Comparison of ENCODE assay signal across 23 cellular contexts in genomic region chr2:130850788-130851623, GRCh38. TPM values are rescaled to one million over a fixed set of nuclear protein-coding genes. Genes with fewer than 3 reads are reported as not detected.
DNase-seq lines count a peak whose midpoint lies in the region; ATAC-seq lines count a peak whose summit lies in the region.
"Had no signal": no experiment of that assay in that cellular context is flagged by ENCODE, and none has a peak within 500 bp of the region (broad histone marks: within the 10 kb centered on the region; RNA-seq: fewer than 3 reads in every experiment).

No MANE protein-coding gene starts in this region.

- H4K8ac ChIP-seq in neuronal stem cell (ENCODE audit: low read depth, low read length) = no peak overlapping the region

- peak overlapping the region; percentile 76 for H2AK5ac ChIP-seq in neuronal stem cell (ENCODE audit: low read depth, low read length)

- H3K27me3 ChIP-seq in BLaER1 = no peaks in the 10 kb centered on the region
- H3K27me3 ChIP-seq in esophagus (ENCODE audit: control insufficient read depth in 1 of 2, insufficient read depth in 2 of 2, low read length in 2 of 2) = no peaks in the 10 kb centered on the region
- peaks cover 0 to 2% (median 0%) of the 10 kb centered on the region in 3 experiments for H3K27me3 ChIP-seq in neuronal stem cell (ENCODE audit: control insufficient read depth in 3 of 3, insufficient read depth in 3 of 3, low read depth in 1 of 3, low read length in 3 of 3)
- H3K27me3 ChIP-seq: cardiac muscle cell had no signal

- H3K4me3 ChIP-seq in BLaER1 (peak overlapping the region; percentile 40), esophagus (ENCODE audit: low read depth in 1 of 2, low read length in 2 of 2) (no peak overlapping the region), neuronal stem cell (ENCODE audit: low read length in 2 of 2) (no peak overlapping the region)
- H3K4me3 ChIP-seq: cardiac muscle cell, lower lobe of right lung had no signal

- peaks cover 18% of the 10 kb centered on the region for H4K20me1 ChIP-seq in BLaER1

- H3K4me2 ChIP-seq in BLaER1 (peak overlapping the region; percentile 98), neuronal stem cell (ENCODE audit: insufficient read depth, low read length, poor library complexity, severe bottlenecking) (no peak overlapping the region)

- peak overlapping the region; percentile 77 for H2BK15ac ChIP-seq in neuronal stem cell (ENCODE audit: low read length)

- peak; percentile 74 for DNase-seq in NCI-H1694 (lab: John Stamatoyannopoulos, UW)
- no peak for DNase-seq in neuronal stem cell (ENCODE audit: low spot score)
- no peak for DNase-seq in NK-92 treated with Interleukin-12 subunit alpha and Interleukin-12 subunit beta, amount 100 ng/mL, for 24 hours (lab: John Stamatoyannopoulos, UW)
- DNase-seq: activated CD4-positive, alpha-beta memory T cell treated with anti-CD3 and anti-CD28 coated beads for 36 hours; activated CD4-positive, CD25-positive, alpha-beta regulatory T cell treated with anti-CD3 and anti-CD28 coated beads, Interleukin-2, amount 50 U/mL, for 72 hours; activated CD8-positive, alpha-beta memory T cell treated with anti-CD3 and anti-CD28 coated beads, Interleukin-2, amount 50 U/mL, for 48 hours; CD4-positive, CD25-positive, alpha-beta regulatory T cell; EL; GOT3; Kasumi-1; lower lobe of right lung; NCI-H1436; NCI-H2171; NCI-H510A; stimulated activated CD4-positive, alpha-beta T cell treated with anti-CD3 and anti-CD28 coated beads, Interleukin-4, amount 100 ng/mL, for 1 hour; T-cell had no signal

- H3K4me1 ChIP-seq in BLaER1 (peaks cover 97% of the 10 kb centered on the region), esophagus (ENCODE audit: control insufficient read depth in 2 of 2, insufficient read depth in 2 of 2, low read length in 1 of 2) (peaks cover 13 to 30% of the 10 kb centered on the region in 2 donors), neuronal stem cell (ENCODE audit: control insufficient read depth in 2 of 2, insufficient read depth in 1 of 2, low read depth in 1 of 2, low read length in 2 of 2) (peaks cover 0 to 7% of the 10 kb centered on the region in 2 donors)
- H3K4me1 ChIP-seq: lower lobe of right lung had no signal

- peak overlapping the region; percentile 43; the same call in 1 of the 2 replicates for H3K9ac ChIP-seq in BLaER1
- peak overlapping the region; percentile 82 for H3K9ac ChIP-seq in neuronal stem cell (ENCODE audit: low read depth, low read length, poor library complexity)

- peak overlapping the region; percentile 47 for H3K4ac ChIP-seq in neuronal stem cell (ENCODE audit: low read length)

- peak overlapping the region; percentile 87 for H4K91ac ChIP-seq in neuronal stem cell (ENCODE audit: low read depth, low read length, poor library complexity)

- no peak overlapping the region for H2AFZ ChIP-seq in neuronal stem cell (ENCODE audit: low read length)

- peak overlapping the region; percentile 78 for H3K18ac ChIP-seq in neuronal stem cell (ENCODE audit: low read length)

- peak overlapping the region; percentile 61 for H3K23ac ChIP-seq in neuronal stem cell (ENCODE audit: low read depth, low read length, poor library complexity)

- H2BK5ac ChIP-seq in neuronal stem cell (ENCODE audit: low read length) = peak overlapping the region; percentile 68

- H3K14ac ChIP-seq in neuronal stem cell (ENCODE audit: low read length) = peak overlapping the region; percentile 39

- WGBS in esophagus, 2 donors = 78 to 87% methylated on average over 26 of the region's 26 CpGs
- no CpG with 5 or more reads among the region's 26 CpGs for WGBS in neuronal stem cell (ENCODE audit: extremely low coverage in 2 of 2, insufficient read length in 2 of 2, insufficient replicate concordance in 1 of 2), 2 donors

- H2BK12ac ChIP-seq in neuronal stem cell (ENCODE audit: low read length) = no peak overlapping the region

- H3K36me3 ChIP-seq in BLaER1 (no peaks in the 10 kb centered on the region), esophagus (ENCODE audit: control insufficient read depth in 2 of 2, insufficient read depth in 2 of 2, low read length in 1 of 2) (peaks cover 0 to 2% of the 10 kb centered on the region in 2 donors), neuronal stem cell (replicated peaks in 1 of 2; ENCODE audit: control insufficient read depth in 2 of 2, insufficient read depth in 2 of 2, low read length in 2 of 2) (no peaks in the 10 kb centered on the region)
- H3K36me3 ChIP-seq: cardiac muscle cell, lower lobe of right lung had no signal

- H3K27ac ChIP-seq in BLaER1 (peak overlapping the region; percentile 65), esophagus (ENCODE audit: low read depth in 2 of 2, low read length in 1 of 2) (peak overlapping the region; percentile 60 to 77), neuronal stem cell (replicated peaks; ENCODE audit: low read length) (no peak overlapping the region)
- H3K27ac ChIP-seq: cardiac muscle cell, lower lobe of right lung had no signal

- no peak overlapping the region for H2BK120ac ChIP-seq in neuronal stem cell (ENCODE audit: low read depth, low read length)

- ATAC-seq in HG03521 (IDR thresholded peaks at IDR 0.05; ENCODE audit: unreplicated experiment) (no peak), HG03196 (IDR thresholded peaks at IDR 0.05; ENCODE audit: unreplicated experiment) (no peak)
- ATAC-seq: activated naive CD4-positive, alpha-beta T cell treated with anti-CD3 and anti-CD28 coated beads, Interleukin-2, amount 50 U/mL, for 72 hours; lower lobe of right lung; Panc1; T-cell had no signal

- H3K9me3 ChIP-seq in BLaER1 (no peaks in the 10 kb centered on the region; the same call in 1 of the 2 replicates), esophagus (ENCODE audit: control insufficient read depth in 2 of 2, insufficient read depth in 1 of 2, low read depth in 1 of 2, low read length in 1 of 2) (no peaks in the 10 kb centered on the region), neuronal stem cell (replicated peaks in 1 of 2; ENCODE audit: control insufficient read depth in 2 of 2, insufficient read depth in 1 of 2, low read depth in 1 of 2, low read length in 2 of 2) (no peaks in the 10 kb centered on the region)
- H3K9me3 ChIP-seq: lower lobe of right lung had no signal

- peaks cover 2% of the 10 kb centered on the region for H3K79me1 ChIP-seq in neuronal stem cell (ENCODE audit: low read depth, low read length)

RNA-seq across cellular contexts. Expression of gene ARHGEF4, which starts 14.3 kb away (rescaled TPM):
- polyA plus RNA-seq in esophagus = 10 to 100 TPM; 32.2 to 98.9 TPM
- 38.1 TPM for polyA plus RNA-seq in neuronal stem cell (2013, experiment 1 of 2)
- 36.3 TPM for polyA plus RNA-seq in neuronal stem cell (2013, experiment 2 of 2)
